Comparison of ENCODE assay signal across 30 cellular contexts in the genomic region with DNA sequence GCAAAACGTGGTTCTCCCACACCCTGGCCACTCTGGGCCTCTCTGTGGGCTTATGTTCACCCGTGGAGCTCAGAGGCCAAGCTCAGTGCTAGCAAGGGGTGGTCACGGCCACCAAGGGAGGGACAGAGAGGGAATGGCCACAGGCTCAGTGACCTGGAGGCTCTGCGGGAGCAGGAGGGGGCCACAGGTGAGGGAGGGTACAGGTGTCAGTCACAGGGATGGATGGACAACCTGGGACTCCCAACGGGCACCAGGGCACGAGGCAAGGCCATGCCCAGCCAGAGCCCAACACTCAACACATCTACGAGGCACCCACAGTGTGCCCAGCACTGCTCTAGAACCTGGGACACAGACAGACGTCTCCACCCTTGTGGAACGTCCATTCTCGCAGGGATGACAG.
"Had no signal": no experiment of that assay in that cellular context is flagged by ENCODE, and none has a peak within 500 bp of the region (broad histone marks: within the 10 kb centered on the region; RNA-seq: fewer than 3 reads in every experiment).

No MANE protein-coding gene starts in this region.

- H3K4me3 ChIP-seq: ascending aorta, gastroesophageal sphincter, hepatocyte, pancreas, prostate gland, skin epidermis, stomach, thyroid gland, upper lobe of right lung had no signal

- FAIRE-seq: endothelial cell of umbilical vein, pancreas had no signal

- H3K4me2 ChIP-seq: hepatocyte had no signal

- H3K27me3 ChIP-seq: ascending aorta, gastroesophageal sphincter, hepatocyte, pancreas, stomach, thyroid gland, upper lobe of right lung had no signal

- H3K4me3 Mint-ChIP-seq: activated CD4-positive, alpha-beta memory T cell treated with anti-CD3 and anti-CD28 coated beads, Interleukin-2, amount 10 ng/mL, durations not matched to agents 7 days and 5 days; activated CD4-positive, alpha-beta T cell treated with anti-CD3 and anti-CD28 coated beads, Interleukin-2, amount 10 ng/mL, durations not matched to agents 7 days and 5 days; activated naive CD8-positive, alpha-beta T cell treated with anti-CD3 and anti-CD28 coated beads, Interleukin-2, amount 10 ng/mL, durations not matched to agents 7 days and 5 days; brain; mesothelial cell of epicardium; nephron progenitor cell; stimulated activated effector memory CD8-positive, alpha-beta T cell treated with anti-CD3 and anti-CD28 coated beads, Interleukin-12 subunit alpha, Interleukin-12 subunit beta, amount 100 ng/mL, for 72 hours; WTC11 had no signal

- H3K9me3 ChIP-seq: ascending aorta, gastroesophageal sphincter, pancreas, prostate gland, stomach, thyroid gland, upper lobe of right lung had no signal

- H3K9me3 Mint-ChIP-seq: activated CD4-positive, alpha-beta memory T cell treated with anti-CD3 and anti-CD28 coated beads, Interleukin-2, amount 10 ng/mL, durations not matched to agents 7 days and 5 days; activated CD4-positive, alpha-beta T cell treated with anti-CD3 and anti-CD28 coated beads, Interleukin-2, amount 10 ng/mL, durations not matched to agents 7 days and 5 days; activated naive CD8-positive, alpha-beta T cell treated with anti-CD3 and anti-CD28 coated beads, Interleukin-2, amount 10 ng/mL, durations not matched to agents 7 days and 5 days; activated T-helper 2 cell treated with anti-CD3 and anti-CD28 coated beads, Interferon-gamma antibody, Interleukin-2, Interleukin-4, amounts not matched to agents 10 μg/mL and 5 μg/mL and 100 μg/mL, durations not matched to agents 14 hours and 24 hours and 36 hours; nephron progenitor cell; stimulated activated effector memory CD8-positive, alpha-beta T cell treated with anti-CD3 and anti-CD28 coated beads, Interleukin-12 subunit alpha, Interleukin-12 subunit beta, amount 100 ng/mL, for 72 hours had no signal

- H3K27ac ChIP-seq: ascending aorta, hepatocyte, pancreas, skin epidermis, upper lobe of right lung had no signal

- H3K27me3 Mint-ChIP-seq: activated CD4-positive, alpha-beta memory T cell treated with anti-CD3 and anti-CD28 coated beads, Interleukin-2, amount 10 ng/mL, durations not matched to agents 7 days and 5 days; activated CD4-positive, alpha-beta T cell treated with anti-CD3 and anti-CD28 coated beads, Interleukin-2, amount 10 ng/mL, durations not matched to agents 7 days and 5 days; activated naive CD8-positive, alpha-beta T cell treated with anti-CD3 and anti-CD28 coated beads, Interleukin-2, amount 10 ng/mL, durations not matched to agents 7 days and 5 days; brain; naive B cell had no signal

- DNase-seq: activated CD4-positive, alpha-beta memory T cell treated with anti-CD3 and anti-CD28 coated beads, Interleukin-2, amount 10 ng/mL, durations not matched to agents 7 days and 5 days; activated CD4-positive, alpha-beta T cell treated with anti-CD3 and anti-CD28 coated beads for 1 hour; activated CD4-positive, alpha-beta T cell treated with anti-CD3 and anti-CD28 coated beads, Interleukin-2, amount 10 ng/mL, durations not matched to agents 7 days and 5 days; activated naive CD8-positive, alpha-beta T cell treated with anti-CD3 and anti-CD28 coated beads, Interleukin-2, amount 10 ng/mL, durations not matched to agents 7 days and 5 days; activated T-cell treated with anti-CD3 and anti-CD28 coated beads, Interleukin-2, amount 50 U/mL, for 48 hours; cortex of kidney; islet precursor cell; left cardiac atrium; mammary epithelial cell; naive B cell; nephron progenitor cell; retina; stimulated activated CD4-positive, alpha-beta T cell treated with anti-CD3 and anti-CD28 coated beads, Interleukin-4, amount 100 ng/mL, for 24 hours; stomach; T-helper 2 cell; thyroid gland had no signal

- H3K36me3 Mint-ChIP-seq: activated naive CD8-positive, alpha-beta T cell treated with anti-CD3 and anti-CD28 coated beads, Interleukin-2, amount 10 ng/mL, durations not matched to agents 7 days and 5 days; stimulated activated effector memory CD8-positive, alpha-beta T cell treated with anti-CD3 and anti-CD28 coated beads, Interleukin-12 subunit alpha, Interleukin-12 subunit beta, amount 100 ng/mL, for 72 hours had no signal

- H3K36me3 ChIP-seq: ascending aorta, gastroesophageal sphincter, pancreas, prostate gland, stomach, thyroid gland, upper lobe of right lung had no signal

- H2AFZ ChIP-seq: hepatocyte had no signal

- ATAC-seq: gastroesophageal sphincter; left cardiac atrium; pancreas; sciatic nerve; stimulated activated effector memory CD8-positive, alpha-beta T cell treated with anti-CD3 and anti-CD28 coated beads, Interleukin-12 subunit alpha, Interleukin-12 subunit beta, amount 100 ng/mL, for 72 hours; upper lobe of right lung; WTC11 had no signal

- H3K27ac Mint-ChIP-seq: activated CD4-positive, alpha-beta memory T cell treated with anti-CD3 and anti-CD28 coated beads, Interleukin-2, amount 10 ng/mL, durations not matched to agents 7 days and 5 days; activated CD4-positive, alpha-beta T cell treated with anti-CD3 and anti-CD28 coated beads, Interleukin-2, amount 10 ng/mL, durations not matched to agents 7 days and 5 days; activated naive CD8-positive, alpha-beta T cell treated with anti-CD3 and anti-CD28 coated beads, Interleukin-2, amount 10 ng/mL, durations not matched to agents 7 days and 5 days; activated T-helper 2 cell treated with anti-CD3 and anti-CD28 coated beads, Interferon-gamma antibody, Interleukin-2, Interleukin-4, amounts not matched to agents 10 μg/mL and 5 μg/mL and 100 μg/mL, durations not matched to agents 14 hours and 24 hours and 36 hours; stimulated activated effector memory CD8-positive, alpha-beta T cell treated with anti-CD3 and anti-CD28 coated beads, Interleukin-12 subunit alpha, Interleukin-12 subunit beta, amount 100 ng/mL, for 72 hours had no signal
